9 cellular contexts compared by ENCODE assay signal in genomic region chr5:112757468-112758208, GRCh38. TPM values are rescaled to one million over a fixed set of nuclear protein-coding genes. Genes with fewer than 3 reads are reported as not detected.
A peak's percentile ranks its signal among the peaks of the same experiment; 100 is the strongest.
DNase-seq lines count a peak whose midpoint lies in the region; ATAC-seq and TF ChIP-seq lines count a peak whose summit lies in the region.
"Had no signal": no experiment of that assay in that cellular context is flagged by ENCODE, and none has a peak within 500 bp of the region (broad histone marks: within the 10 kb centered on the region; RNA-seq: fewer than 3 reads in every experiment).

No MANE protein-coding gene starts in this region.

- H3K36me3 ChIP-seq in sigmoid colon: peaks cover 0 to 9% (median 4%) of the 10 kb centered on the region in 4 donors

- H3K27me3 ChIP-seq in sigmoid colon: no peaks in the 10 kb centered on the region

- DNase-seq in CD14-positive monocyte (ENCODE audit: low spot score) (no peak), NCI-H2227 (lab: John Stamatoyannopoulos, UW; ENCODE audit: unreplicated experiment) (peak; percentile 75), amniotic epithelial cell (ENCODE audit: low read depth) (peak; percentile 63), left cardiac atrium (no peak), sigmoid colon (no peak), activated gamma-delta T cell treated with Interleukin-2 at 50 U/mL for 16 hours (no peak)

- peaks cover 32 to 51% of the 10 kb centered on the region in 2 donors for H3K36me3 Mint-ChIP-seq in CD14-positive monocyte

- no peak for TF ChIP-seq POLR2A in sigmoid colon (IDR thresholded peaks at IDR 0.05)

- H3K4me3 ChIP-seq in sigmoid colon: peak overlapping the region in 1 of 4 donors; percentile 1

- ATAC-seq in GM18519 (IDR thresholded peaks at IDR 0.05; ENCODE audit: low FRiP score, unreplicated experiment) (peak; percentile 73), HG03064 (IDR thresholded peaks at IDR 0.05; ENCODE audit: low read depth, unreplicated experiment) (peak; percentile 85), left cardiac atrium (peak; percentile 72 to 80)

- intact Hi-C loops in CD14-positive monocyte (cut with micrococcal nuclease): loop anchor here (5.0 to 10.0 kb wide), 5 partner anchors 63 to 583 kb away; no protein-coding TSS in a partner anchor
- intact Hi-C loops in left cardiac atrium (cut with DNase I): loop anchor here (2.0 to 5.0 kb wide), 2 partner anchors 205 to 207 kb away; no protein-coding TSS in a partner anchor
- intact Hi-C loops in sigmoid colon (cut with DNase I): loop anchor here (1.0 to 10.0 kb wide), 2 partner anchors 206 to 593 kb away; no protein-coding TSS in a partner anchor

- TF ChIP-seq CTCF in CD14-positive monocyte (IDR thresholded peaks at IDR 0.05): peak; percentile 81
- TF ChIP-seq CTCF in sigmoid colon (IDR thresholded peaks at IDR 0.05): peak; percentile 69 to 79 (median 74)

- no peaks in the 10 kb centered on the region for H3K27me3 Mint-ChIP-seq in CD14-positive monocyte (ENCODE audit: low read depth in 3 of 3)

- H3K9me3 Mint-ChIP-seq in CD14-positive monocyte: no peaks in the 10 kb centered on the region
- H3K9me3 Mint-ChIP-seq: T-helper 1 cell treated with Interleukin-12 subunit alpha and Interleukin-12 subunit beta and Interleukin-4 antibody, amounts not matched to agents 30 μg/mL and 1 μg/mL, for 36 hours had no signal

- WGBS in sigmoid colon, 2 donors: 53 to 56% methylated on average over 3 of the region's 3 CpGs

- H3K9me3 ChIP-seq in sigmoid colon: no peaks in the 10 kb centered on the region

- H3K27ac ChIP-seq in sigmoid colon: no peak overlapping the region

- no peak for TF ChIP-seq EP300 in sigmoid colon (IDR thresholded peaks at IDR 0.05)

- H3K4me1 ChIP-seq in sigmoid colon: peaks cover 0 to 15% (median 10%) of the 10 kb centered on the region in 4 donors

- peak overlapping the region in 3 of 7 donors; percentile 48 to 73 (median 50) for H3K27ac Mint-ChIP-seq in CD14-positive monocyte
- H3K27ac Mint-ChIP-seq: T-helper 1 cell treated with Interleukin-12 subunit alpha and Interleukin-12 subunit beta and Interleukin-4 antibody, amounts not matched to agents 30 μg/mL and 1 μg/mL, for 36 hours had no signal

- H3K4me3 Mint-ChIP-seq in CD14-positive monocyte: no peak overlapping the region
- H3K4me3 Mint-ChIP-seq: T-helper 1 cell treated with Interleukin-12 subunit alpha and Interleukin-12 subunit beta and Interleukin-4 antibody, amounts not matched to agents 30 μg/mL and 1 μg/mL, for 36 hours had no signal

- peaks cover 3% of the 10 kb centered on the region for H3K4me1 Mint-ChIP-seq in CD14-positive monocyte

RNA-seq across cellular contexts. Expression of gene APC, which starts 20.0 kb away (rescaled TPM):
- polyA plus RNA-seq in CD14-positive monocyte (10 to 100 TPM in 1 of 2 donors, 1 to 10 TPM in 1; 6.5 to 13.6 TPM), sigmoid colon (10 to 100 TPM in 1 of 3 donors, 1 to 10 TPM in 2; 2.4 to 10.4 (median 9.0) TPM)
- total RNA-seq in left cardiac atrium (10 to 100 TPM; 36.8 to 37.1 TPM), sigmoid colon (10 to 100 TPM; 46.1 to 81.4 (median 64.0) TPM)

Comparison
In these comparisons a context has a peak if more than half of its experiments do, and no peak if none do; other contexts are left out.
1. DNase-seq: peak in NCI-H2227 (single experiment) and amniotic epithelial cell (single experiment); none in CD14-positive monocyte (single experiment), left cardiac atrium (single experiment), sigmoid colon (single experiment) and activated gamma-delta T cell treated with Interleukin-2 at 50 U/mL for 16 hours (single experiment).
2. Peak in every context shown above with its lines, with median percentiles within 50 percentile points of each other: ATAC-seq.